20 cellular contexts compared by ENCODE assay signal in genomic region chr5:61640631-61641030, GRCh38.
"Had no signal": no experiment of that assay in that cellular context is flagged by ENCODE, and none has a peak within 500 bp of the region (broad histone marks: within the 10 kb centered on the region; RNA-seq: fewer than 3 reads in every experiment).

No MANE protein-coding gene starts in this region.

- H3K4me1 Mint-ChIP-seq: activated CD4-positive, alpha-beta T cell treated with anti-CD3 and anti-CD28 coated beads, Interleukin-2, amount 10 ng/mL, durations not matched to agents 24 days and 14 days; activated naive CD8-positive, alpha-beta T cell treated with anti-CD3 and anti-CD28 coated beads, Interleukin-2, amount 10 ng/mL, durations not matched to agents 7 days and 5 days; naive thymus-derived CD8-positive, alpha-beta T cell; stimulated activated effector memory CD8-positive, alpha-beta T cell treated with anti-CD3 and anti-CD28 coated beads, Interleukin-12 subunit alpha, Interleukin-12 subunit beta, amount 100 ng/mL, for 72 hours; T-cell had no signal

- ATAC-seq: activated CD8-positive, alpha-beta T cell treated with anti-CD3 and anti-CD28 coated beads, Interleukin-2, amount 10 ng/mL, durations not matched to agents 7 days and 5 days; left cardiac atrium; naive thymus-derived CD8-positive, alpha-beta T cell; stimulated activated effector memory CD8-positive, alpha-beta T cell treated with anti-CD3 and anti-CD28 coated beads, Interleukin-12 subunit alpha, Interleukin-12 subunit beta, amount 100 ng/mL, for 72 hours; T-cell; upper lobe of right lung had no signal

- H3K4me3 Mint-ChIP-seq: activated CD4-positive, alpha-beta T cell treated with anti-CD3 and anti-CD28 coated beads, Interleukin-2, amount 10 ng/mL, durations not matched to agents 24 days and 14 days; activated CD8-positive, alpha-beta T cell treated with anti-CD3 and anti-CD28 coated beads, Interleukin-2, amount 10 ng/mL, durations not matched to agents 7 days and 5 days; activated naive CD8-positive, alpha-beta T cell treated with anti-CD3 and anti-CD28 coated beads, Interleukin-2, amount 10 ng/mL, durations not matched to agents 7 days and 5 days; activated T-cell treated with anti-CD3 and anti-CD28 coated beads, Interleukin-2, amount 50 U/mL, for 24 hours; brain; naive thymus-derived CD8-positive, alpha-beta T cell; stimulated activated effector memory CD8-positive, alpha-beta T cell treated with anti-CD3 and anti-CD28 coated beads, Interleukin-12 subunit alpha, Interleukin-12 subunit beta, amount 100 ng/mL, for 72 hours; T-cell had no signal

- H3K27ac Mint-ChIP-seq: activated CD4-positive, alpha-beta T cell treated with anti-CD3 and anti-CD28 coated beads, Interleukin-2, amount 10 ng/mL, durations not matched to agents 24 days and 14 days; activated CD8-positive, alpha-beta T cell treated with anti-CD3 and anti-CD28 coated beads, Interleukin-2, amount 10 ng/mL, durations not matched to agents 7 days and 5 days; activated naive CD8-positive, alpha-beta T cell treated with anti-CD3 and anti-CD28 coated beads, Interleukin-2, amount 10 ng/mL, durations not matched to agents 7 days and 5 days; activated T-cell treated with anti-CD3 and anti-CD28 coated beads, Interleukin-2, amount 50 U/mL, for 24 hours; activated T-helper 2 cell treated with anti-CD3 and anti-CD28 coated beads, Interferon-gamma antibody, Interleukin-2, Interleukin-4, amounts not matched to agents 10 μg/mL and 5 μg/mL and 100 μg/mL, durations not matched to agents 14 hours and 24 hours and 36 hours; naive thymus-derived CD8-positive, alpha-beta T cell; stimulated activated effector memory CD8-positive, alpha-beta T cell treated with anti-CD3 and anti-CD28 coated beads, Interleukin-12 subunit alpha, Interleukin-12 subunit beta, amount 100 ng/mL, for 72 hours; T-cell had no signal

- H3K9me3 Mint-ChIP-seq: activated CD4-positive, alpha-beta T cell treated with anti-CD3 and anti-CD28 coated beads, Interleukin-2, amount 10 ng/mL, durations not matched to agents 24 days and 14 days; activated naive CD8-positive, alpha-beta T cell treated with anti-CD3 and anti-CD28 coated beads, Interleukin-2, amount 10 ng/mL, durations not matched to agents 7 days and 5 days; activated T-cell treated with anti-CD3 and anti-CD28 coated beads, Interleukin-2, amount 50 U/mL, for 24 hours; activated T-helper 2 cell treated with anti-CD3 and anti-CD28 coated beads, Interferon-gamma antibody, Interleukin-2, Interleukin-4, amounts not matched to agents 10 μg/mL and 5 μg/mL and 100 μg/mL, durations not matched to agents 14 hours and 24 hours and 36 hours; naive thymus-derived CD8-positive, alpha-beta T cell; stimulated activated effector memory CD8-positive, alpha-beta T cell treated with anti-CD3 and anti-CD28 coated beads, Interleukin-12 subunit alpha, Interleukin-12 subunit beta, amount 100 ng/mL, for 72 hours; T-cell had no signal

- H3K36me3 Mint-ChIP-seq: activated naive CD8-positive, alpha-beta T cell treated with anti-CD3 and anti-CD28 coated beads, Interleukin-2, amount 10 ng/mL, durations not matched to agents 7 days and 5 days; brain; naive thymus-derived CD8-positive, alpha-beta T cell; stimulated activated effector memory CD8-positive, alpha-beta T cell treated with anti-CD3 and anti-CD28 coated beads, Interleukin-12 subunit alpha, Interleukin-12 subunit beta, amount 100 ng/mL, for 72 hours; T-cell had no signal

- H3K4me1 ChIP-seq: pancreas, sigmoid colon, upper lobe of right lung had no signal

- H3K4me3 ChIP-seq: coronary artery, pancreas, sigmoid colon, stomach, thoracic aorta, upper lobe of right lung had no signal

- H3K27ac ChIP-seq: coronary artery, pancreas, sigmoid colon, stomach, thoracic aorta, upper lobe of right lung had no signal

- H3K9me3 ChIP-seq: pancreas, sigmoid colon, stomach, thoracic aorta, upper lobe of right lung had no signal

- H3K36me3 ChIP-seq: pancreas, sigmoid colon, stomach, thoracic aorta, upper lobe of right lung had no signal

- H3K27me3 ChIP-seq: pancreas, sigmoid colon, stomach, upper lobe of right lung had no signal

- FAIRE-seq: endometrium, pancreas had no signal

- DNase-seq: activated CD4-positive, alpha-beta T cell treated with anti-CD3 and anti-CD28 coated beads, Interleukin-2, amount 10 ng/mL, durations not matched to agents 24 days and 14 days; activated CD4-positive, CD25-positive, alpha-beta regulatory T cell; activated CD8-positive, alpha-beta T cell treated with anti-CD3 and anti-CD28 coated beads, Interleukin-2, amount 10 ng/mL, durations not matched to agents 7 days and 5 days; activated naive CD4-positive, alpha-beta T cell treated with Interleukin-2 at 50 U/mL for 16 hours; activated naive CD8-positive, alpha-beta T cell treated with anti-CD3 and anti-CD28 coated beads, Interleukin-2, amount 10 ng/mL, durations not matched to agents 7 days and 5 days; activated T-cell treated with anti-CD3 and anti-CD28 coated beads, Interleukin-2, amount 50 U/mL, for 24 hours; left cardiac atrium; naive thymus-derived CD8-positive, alpha-beta T cell; pancreas; sigmoid colon; stimulated activated CD4-positive, alpha-beta T cell treated with anti-CD3 and anti-CD28 coated beads, Interleukin-4, amount 100 ng/mL, for 24 hours; stomach; T-cell; upper lobe of right lung had no signal

- H3K27me3 Mint-ChIP-seq: brain had no signal
